In the genomic region with DNA sequence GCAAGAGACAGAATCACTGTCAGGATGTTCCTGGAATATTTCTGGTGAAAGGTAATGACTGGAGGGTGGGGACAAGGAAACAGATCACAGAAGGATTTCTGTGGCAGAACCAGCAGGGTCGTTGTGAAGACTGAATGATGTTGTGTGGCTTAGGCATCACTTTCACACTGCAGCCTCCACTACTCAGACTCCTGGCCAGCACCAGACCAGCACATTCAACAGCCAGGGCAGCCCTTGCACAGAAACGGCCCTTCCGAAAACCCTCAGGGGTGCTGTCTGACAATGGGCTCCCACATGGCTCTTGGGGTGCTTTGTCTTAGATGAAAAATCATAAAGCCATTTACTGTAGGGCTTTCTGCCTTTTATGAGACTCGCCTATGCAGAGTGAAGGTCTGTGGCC, we compare ENCODE assay signal across 25 cellular contexts. TPM values are rescaled to one million over a fixed set of nuclear protein-coding genes. Genes with fewer than 3 reads are reported as not detected.
DNase-seq lines count a peak whose midpoint lies in the region; ATAC-seq lines count a peak whose summit lies in the region.
"Had no signal": no experiment of that assay in that cellular context is flagged by ENCODE, and none has a peak within 500 bp of the region (broad histone marks: within the 10 kb centered on the region; RNA-seq: fewer than 3 reads in every experiment).

No MANE protein-coding gene starts in this region.

- no peak overlapping the region for H3K4me3 ChIP-seq in SJCRH30
- H3K4me3 ChIP-seq: A549; BLaER1 treated with 17β-estradiol and CSF1 and Interleukin-3, amounts not matched to agents 10 nM and 100 nM; GM23248 had no signal

- no peaks in the 10 kb centered on the region for H3K9me3 ChIP-seq in SJCRH30 (replicated peaks)
- H3K9me3 ChIP-seq: A549; BE2C; BLaER1 treated with 17β-estradiol and CSF1 and Interleukin-3, amounts not matched to agents 10 nM and 100 nM had no signal

- peaks cover 7% of the 10 kb centered on the region for H3K27me3 Mint-ChIP-seq in activated CD8-positive, alpha-beta memory T cell treated with anti-CD3 and anti-CD28 coated beads, Interleukin-2, amount 10 ng/mL, durations not matched to agents 7 days and 5 days
- no peaks in the 10 kb centered on the region for H3K27me3 Mint-ChIP-seq in dendritic cell treated with granulocyte-macrophage colony-stimulating factor and Interleukin-4, amounts not matched to agents 40 ng/mL and 50 ng/mL, for 4 days

- H3K27ac Mint-ChIP-seq in activated CD8-positive, alpha-beta memory T cell treated with anti-CD3 and anti-CD28 coated beads, Interleukin-2, amount 10 ng/mL, durations not matched to agents 7 days and 5 days: no peak overlapping the region
- H3K27ac Mint-ChIP-seq in dendritic cell treated with granulocyte-macrophage colony-stimulating factor and Interleukin-4, amounts not matched to agents 40 ng/mL and 50 ng/mL, for 4 days: peak overlapping the region; percentile 73
- H3K27ac Mint-ChIP-seq: CD4-positive, alpha-beta T cell; CD8-positive, alpha-beta memory T cell had no signal

- H3K36me3 ChIP-seq in SJCRH30: no peaks in the 10 kb centered on the region
- H3K36me3 ChIP-seq: BE2C; BLaER1 treated with 17β-estradiol and CSF1 and Interleukin-3, amounts not matched to agents 10 nM and 100 nM had no signal

- no peaks in the 10 kb centered on the region for H3K36me3 Mint-ChIP-seq in activated CD8-positive, alpha-beta memory T cell treated with anti-CD3 and anti-CD28 coated beads, Interleukin-2, amount 10 ng/mL, durations not matched to agents 7 days and 5 days
- H3K36me3 Mint-ChIP-seq in dendritic cell treated with granulocyte-macrophage colony-stimulating factor and Interleukin-4, amounts not matched to agents 40 ng/mL and 50 ng/mL, for 4 days (ENCODE audit: low read depth): no peaks in the 10 kb centered on the region
- H3K36me3 Mint-ChIP-seq: CD14-positive monocyte; CD8-positive, alpha-beta memory T cell had no signal

- peaks cover 4% of the 10 kb centered on the region for H3K9me3 Mint-ChIP-seq in activated CD8-positive, alpha-beta memory T cell treated with anti-CD3 and anti-CD28 coated beads, Interleukin-2, amount 10 ng/mL, durations not matched to agents 7 days and 5 days (ENCODE audit: low read depth)
- H3K9me3 Mint-ChIP-seq in dendritic cell treated with granulocyte-macrophage colony-stimulating factor and Interleukin-4, amounts not matched to agents 40 ng/mL and 50 ng/mL, for 4 days: no peaks in the 10 kb centered on the region
- H3K9me3 Mint-ChIP-seq: CD14-positive monocyte; CD4-positive, alpha-beta T cell; CD8-positive, alpha-beta memory T cell had no signal

- H3K4me1 ChIP-seq in SJCRH30: no peaks in the 10 kb centered on the region
- H3K4me1 ChIP-seq: BE2C had no signal

- H3K27ac ChIP-seq in SJCRH30: no peak overlapping the region
- H3K27ac ChIP-seq: A549, GM23248 had no signal

- no peak for ATAC-seq in activated CD8-positive, alpha-beta memory T cell treated with anti-CD3 and anti-CD28 coated beads, Interleukin-2, amount 10 ng/mL, durations not matched to agents 7 days and 5 days
- no peak for ATAC-seq in GM18868 (IDR thresholded peaks at IDR 0.05; ENCODE audit: unreplicated experiment)
- ATAC-seq: A549 had no signal

- intact Hi-C loops in dendritic cell treated with granulocyte-macrophage colony-stimulating factor and Interleukin-4, amounts not matched to agents 40 ng/mL and 50 ng/mL, for 4 days (cut with micrococcal nuclease): no loop called here

- CTCF ChIA-PET in activated CD8-positive, alpha-beta memory T cell treated with anti-CD3 and anti-CD28 coated beads, Interleukin-2, amount 10 ng/mL, durations not matched to agents 7 days and 5 days (lab: Charles Lee): no interaction called here

- H3K4me3 Mint-ChIP-seq in activated CD8-positive, alpha-beta memory T cell treated with anti-CD3 and anti-CD28 coated beads, Interleukin-2, amount 10 ng/mL, durations not matched to agents 7 days and 5 days: no peak overlapping the region
- H3K4me3 Mint-ChIP-seq in dendritic cell treated with granulocyte-macrophage colony-stimulating factor and Interleukin-4, amounts not matched to agents 40 ng/mL and 50 ng/mL, for 4 days: no peak overlapping the region
- H3K4me3 Mint-ChIP-seq: CD4-positive, alpha-beta T cell; CD8-positive, alpha-beta memory T cell had no signal

- H3K27me3 ChIP-seq in SJCRH30: 0 out of 2 replicates have a peak, but pooled peaks cover 4% of the 10 kb centered on the region
- H3K27me3 ChIP-seq: BE2C; BLaER1 treated with 17β-estradiol and CSF1 and Interleukin-3, amounts not matched to agents 10 nM and 100 nM had no signal

- DNase-seq in activated CD8-positive, alpha-beta memory T cell treated with anti-CD3 and anti-CD28 coated beads for 24 hours: peak; percentile 42
- no peak for DNase-seq in activated CD8-positive, alpha-beta memory T cell treated with anti-CD3 and anti-CD28 coated beads, Interleukin-2, amount 10 ng/mL, durations not matched to agents 7 days and 5 days
- DNase-seq in mesenteric fat pad (ENCODE audit: low spot score): peak; percentile 62
- no peak for DNase-seq in SJCRH30
- DNase-seq in KG1 (lab: John Stamatoyannopoulos, UW): no peak
- DNase-seq: 8988T; ACHN; AML-193; BE2C; CD4-positive, alpha-beta T cell; CD8-positive, alpha-beta memory T cell; DMS53; DMS79 treated with DMSO at 0.1 percent for 48 hours; GF-D8; GM23248; H7; HCEC 1CT had no signal

- peaks cover 13% of the 10 kb centered on the region for H3K4me1 Mint-ChIP-seq in activated CD8-positive, alpha-beta memory T cell treated with anti-CD3 and anti-CD28 coated beads, Interleukin-2, amount 10 ng/mL, durations not matched to agents 7 days and 5 days
- H3K4me1 Mint-ChIP-seq in dendritic cell treated with granulocyte-macrophage colony-stimulating factor and Interleukin-4, amounts not matched to agents 40 ng/mL and 50 ng/mL, for 4 days (ENCODE audit: low read depth): peaks cover 72% of the 10 kb centered on the region

RNA-seq across cellular contexts. Expression of a gene that starts 3.8 kb away (rescaled TPM):
- total RNA-seq in activated CD8-positive, alpha-beta memory T cell treated with anti-CD3 and anti-CD28 coated beads, Interleukin-2, amount 10 ng/mL, durations not matched to agents 7 days and 5 days: not detected
- total RNA-seq in mesenteric fat pad: 6.0 TPM
- not detected in 2 replicates for total RNA-seq in SJCRH30 (2014; rRNA removed; shearing (Covaris generic))
- total RNA-seq: H1, H7 had no signal

RNA-seq across cellular contexts. Expression of a gene that starts 16.7 kb away (rescaled TPM):
- not detected for total RNA-seq in activated CD8-positive, alpha-beta memory T cell treated with anti-CD3 and anti-CD28 coated beads, Interleukin-2, amount 10 ng/mL, durations not matched to agents 7 days and 5 days
- total RNA-seq in mesenteric fat pad: 0.35 TPM
- not detected in 2 replicates for total RNA-seq in SJCRH30 (2014; rRNA removed; shearing (Covaris generic))
- total RNA-seq: CD4-positive, alpha-beta T cell; CD8-positive, alpha-beta memory T cell; Daoy; G401; GM23248; H1; H7 had no signal

RNA-seq across cellular contexts. Expression of a gene that starts 46.0 kb away (rescaled TPM):
- total RNA-seq in activated CD8-positive, alpha-beta memory T cell treated with anti-CD3 and anti-CD28 coated beads, Interleukin-2, amount 10 ng/mL, durations not matched to agents 7 days and 5 days: not detected
- 2.2 TPM for total RNA-seq in mesenteric fat pad
- total RNA-seq in SJCRH30 (2014; rRNA removed; shearing (Covaris generic)): not detected in 2 replicates
- total RNA-seq: CD4-positive, alpha-beta T cell; CD8-positive, alpha-beta memory T cell; Daoy; G401; GM23248; H1; H7 had no signal

Comparison
In these comparisons a context has a peak if more than half of its experiments do, and no peak if none do; other contexts are left out.
1. DNase-seq: peak in activated CD8-positive, alpha-beta memory T cell treated with anti-CD3 and anti-CD28 coated beads for 24 hours (single experiment) and mesenteric fat pad (single experiment); none in activated CD8-positive, alpha-beta memory T cell treated with anti-CD3 and anti-CD28 coated beads, Interleukin-2, amount 10 ng/mL, durations not matched to agents 7 days and 5 days (single experiment), SJCRH30 (0 of 2) and KG1 (single experiment).